ENCODE assay signal across 1 cellular context in genomic region chr12:66304296-66304915, GRCh38.
TF ChIP-seq lines count a peak whose summit lies in the region.

No MANE protein-coding gene starts in this region.

TF ChIP-seq in H1, 55 proteins besides CTCF, POLR2A, EP300 and RAD21 (continued from another document):
- no peak for TF ChIP-seq SRF (IDR thresholded peaks at IDR 0.05; ENCODE audit: low read depth, low read length)
